ENCODE assay signal across 12 cellular contexts in the genomic region with DNA sequence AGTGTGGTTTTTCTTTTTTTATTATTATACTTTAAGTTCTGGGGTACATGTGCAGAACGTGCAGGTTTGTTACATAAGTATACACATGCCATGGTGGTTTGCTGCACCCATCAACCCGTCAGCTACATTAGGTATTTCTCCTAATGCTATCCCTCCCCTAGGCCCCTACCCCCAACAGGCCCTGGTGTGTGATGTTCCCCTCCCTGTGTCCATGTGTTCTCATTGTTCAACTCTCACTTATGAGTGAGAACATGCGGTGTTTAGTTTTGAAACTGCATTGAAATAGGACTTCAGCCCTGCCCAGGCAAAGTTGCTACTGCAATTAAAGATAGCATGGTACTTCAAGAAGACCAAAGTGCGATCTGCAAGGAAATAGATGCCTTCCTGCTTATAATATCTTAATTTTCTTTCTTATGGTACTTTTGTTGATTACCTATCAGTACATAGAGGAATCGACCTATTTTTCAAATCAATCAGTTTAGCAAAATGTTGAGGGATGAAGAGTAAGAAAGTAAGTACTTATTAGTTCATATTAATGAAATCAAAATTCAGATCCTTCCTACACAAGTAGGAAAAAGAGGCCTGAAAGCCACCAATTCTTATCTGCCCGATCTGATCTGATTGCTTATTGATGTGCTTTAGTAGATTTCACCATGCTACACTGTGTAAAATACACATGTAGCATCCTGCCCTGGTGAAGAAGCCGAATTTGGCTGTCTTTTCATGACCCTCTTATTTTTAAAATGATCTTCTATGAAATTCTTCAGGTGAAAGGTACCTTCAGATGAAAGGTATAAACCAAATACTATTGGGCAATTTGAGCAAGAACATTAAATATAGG. TPM values are rescaled to one million over a fixed set of nuclear protein-coding genes. Genes with fewer than 3 reads are reported as not detected.
A peak's percentile ranks its signal among the peaks of the same experiment; 100 is the strongest.
DNase-seq lines count a peak whose midpoint lies in the region; ATAC-seq, FAIRE-seq and TF ChIP-seq lines count a peak whose summit lies in the region.
"Had no signal": no experiment of that assay in that cellular context is flagged by ENCODE, and none has a peak within 500 bp of the region (broad histone marks: within the 10 kb centered on the region; RNA-seq: fewer than 3 reads in every experiment).

No MANE protein-coding gene starts in this region.

- no peak overlapping the region for H3K4ac ChIP-seq in mesenchymal stem cell (ENCODE audit: low read depth in 1 of 2, low read length in 2 of 2)

- no peak for FAIRE-seq in A549 (lab: Jason Lieb, UNC)
- FAIRE-seq in bronchial epithelial cell (lab: Jason Lieb, UNC): no peak

- no peak overlapping the region for H2BK12ac ChIP-seq in mesenchymal stem cell (ENCODE audit: low read length in 2 of 2)

- H3K14ac ChIP-seq in mesenchymal stem cell (ENCODE audit: low read length in 2 of 2): no peak overlapping the region

- H3K9me3 ChIP-seq in A549 (no peaks in the 10 kb centered on the region), HUES48 (ENCODE audit: control insufficient read depth, insufficient read depth, low read length) (no peaks in the 10 kb centered on the region), mesenchymal stem cell (ENCODE audit: control insufficient read depth, low read length) (no peaks in the 10 kb centered on the region), testis (no peaks in the 10 kb centered on the region)

- 65% methylated on average over 7 of the region's 7 CpGs for WGBS in A549 (ENCODE audit: missing lambda C conversion rate)
- 100% methylated on average over 3 of the region's 7 CpGs for WGBS in mesenchymal stem cell
- WGBS in testis, 2 donors: 57 to 60% methylated on average over 7 of the region's 7 CpGs

- ATAC-seq in A549: no peak
- ATAC-seq in GM18502 (IDR thresholded peaks at IDR 0.05; ENCODE audit: poor library complexity, unreplicated experiment): no peak
- ATAC-seq: activated naive CD4-positive, alpha-beta T cell treated with anti-CD3 and anti-CD28 coated beads, Interleukin-2, amount 50 U/mL, for 72 hours; left lobe of liver had no signal

- no peak overlapping the region for H3K18ac ChIP-seq in mesenchymal stem cell (ENCODE audit: low read depth in 1 of 2, low read length in 2 of 2)

- H3K9ac ChIP-seq in HUES48 (ENCODE audit: low read depth, low read length) (no peak overlapping the region), mesenchymal stem cell (ENCODE audit: low read length) (peak overlapping the region; percentile 84)

- POLR2A ChIA-PET in A549 (lab: Yijun Ruan, JAX): no interaction called here

- TF ChIP-seq POLR2A in A549 (IDR thresholded peaks at IDR 0.05; ENCODE audit: low read length): no peak
- no peak for TF ChIP-seq POLR2A in testis (IDR thresholded peaks at IDR 0.05)

- H3K4me3 ChIP-seq in A549 (peak overlapping the region; percentile 67), HUES48 (ENCODE audit: low read depth, low read length) (peak overlapping the region; percentile 97), bronchial epithelial cell (ENCODE audit: low read depth, low read length) (peak overlapping the region; percentile 95), mesenchymal stem cell (ENCODE audit: insufficient read depth in 1 of 2, low read depth in 1 of 2, low read length in 2 of 2) (peak overlapping the region in 1 of 2 experiments; percentile 94), testis (peak overlapping the region in 1 of 2 donors; percentile 96)

- DNase-seq in A549 (ENCODE audit: low read depth in 1 of 2, low spot score in 1 of 2) (no peak), bronchial epithelial cell (ENCODE audit: low read depth) (peak; percentile 10), mesenchymal stem cell (no peak), testis (no peak), NCI-H526 treated with DMSO at 0.1 percent for 48 hours (lab: John Stamatoyannopoulos, UW) (no peak), cerebellum (ENCODE audit: low spot score) (no peak)
- DNase-seq: NCI-H2107 had no signal

- H3K27ac ChIP-seq in A549: no peak overlapping the region
- no peak overlapping the region for H3K27ac ChIP-seq in HUES48 (ENCODE audit: low read depth, low read length)
- no peak overlapping the region for H3K27ac ChIP-seq in mesenchymal stem cell (ENCODE audit: low read length, poor library complexity, severe bottlenecking)
- H3K27ac ChIP-seq in testis: no peak overlapping the region

- CTCF ChIA-PET in A549 (lab: Yijun Ruan, JAX): no interaction called here

- no peak overlapping the region for H2BK120ac ChIP-seq in mesenchymal stem cell (ENCODE audit: low read depth, low read length)

- no peak overlapping the region for H2BK5ac ChIP-seq in mesenchymal stem cell (ENCODE audit: low read depth, low read length, poor library complexity, severe bottlenecking)

- H3K27me3 ChIP-seq in HUES48 (ENCODE audit: control insufficient read depth, insufficient read depth, low read length): no peaks in the 10 kb centered on the region
- no peaks in the 10 kb centered on the region for H3K27me3 ChIP-seq in bronchial epithelial cell (ENCODE audit: control insufficient read depth, insufficient read depth, low read length)
- H3K27me3 ChIP-seq in mesenchymal stem cell (ENCODE audit: control insufficient read depth in 1 of 2, insufficient read depth in 1 of 2, low read length in 2 of 2): no peaks in the 10 kb centered on the region
- H3K27me3 ChIP-seq in testis: no peaks in the 10 kb centered on the region

- peak overlapping the region; percentile 85 for H3K4me2 ChIP-seq in A549
- peak overlapping the region; percentile 28 for H3K4me2 ChIP-seq in mesenchymal stem cell (ENCODE audit: low read length, poor library complexity, severe bottlenecking)

- H2AK5ac ChIP-seq in mesenchymal stem cell (ENCODE audit: low read length, severe bottlenecking): no peak overlapping the region

- H3K4me1 ChIP-seq in A549 (peaks cover 18% of the 10 kb centered on the region), HUES48 (ENCODE audit: control insufficient read depth, insufficient read depth, low read length) (peaks cover 6% of the 10 kb centered on the region), mesenchymal stem cell (ENCODE audit: control insufficient read depth, insufficient read depth, low read depth, low read length) (peaks cover 2% of the 10 kb centered on the region), testis (peaks cover 11% of the 10 kb centered on the region)

- no peak for TF ChIP-seq RAD21 in A549 (conservative IDR thresholded peaks at IDR 0.05 in 1 of 2, IDR thresholded peaks at IDR 0.05 in 1 of 2)

- H3K79me1 ChIP-seq in mesenchymal stem cell (replicated peaks; ENCODE audit: low read length, poor library complexity, severe bottlenecking): peaks cover 10% of the 10 kb centered on the region

- no peak overlapping the region for H3K23ac ChIP-seq in mesenchymal stem cell (ENCODE audit: low read length in 2 of 2)

- TF ChIP-seq CTCF in A549 (IDR thresholded peaks at IDR 0.05) (no peak), bronchial epithelial cell (IDR thresholded peaks at IDR 0.05; ENCODE audit: insufficient read depth, low read length, severe bottlenecking) (no peak), testis (IDR thresholded peaks at IDR 0.05) (no peak)

- H3K36me3 ChIP-seq in HUES48 (ENCODE audit: control insufficient read depth, insufficient read depth, low read length): peaks cover 4% of the 10 kb centered on the region; the same call in 1 of the 2 replicates
- H3K36me3 ChIP-seq in bronchial epithelial cell (ENCODE audit: control insufficient read depth, insufficient read depth, low read length): no peaks in the 10 kb centered on the region
- no peaks in the 10 kb centered on the region for H3K36me3 ChIP-seq in mesenchymal stem cell (ENCODE audit: control insufficient read depth in 1 of 2, insufficient read depth in 2 of 2, low read depth in 1 of 2, low read length in 2 of 2)
- no peaks in the 10 kb centered on the region for H3K36me3 ChIP-seq in testis (ENCODE audit: low read depth, missing control alignments)

- no peak overlapping the region for H4K91ac ChIP-seq in mesenchymal stem cell (ENCODE audit: low read length)

- TF ChIP-seq EP300 in A549 (IDR thresholded peaks at IDR 0.05): no peak

- H4K8ac ChIP-seq in mesenchymal stem cell (ENCODE audit: low read length): no peak overlapping the region

- intact Hi-C loops in testis (cut with DNase I; ENCODE audit: low total_unique reads): no loop called here

- no peak overlapping the region for H2BK15ac ChIP-seq in mesenchymal stem cell (ENCODE audit: low read depth, poor library complexity, severe bottlenecking)

- no peak overlapping the region for H2AFZ ChIP-seq in mesenchymal stem cell (ENCODE audit: low read depth, low read length)

TF ChIP-seq in A549, 52 proteins besides CTCF, POLR2A, EP300 and RAD21 (continues in another document):
- TF ChIP-seq CHD4 (IDR thresholded peaks at IDR 0.05; ENCODE audit: borderline replicate concordance) (no peak), EHF (CRISPR knock-in tag; IDR thresholded peaks at IDR 0.05) (no peak), MAFK (IDR thresholded peaks at IDR 0.05; ENCODE audit: partially characterized antibody) (no peak), RNF2 (IDR thresholded peaks at IDR 0.05; ENCODE audit: borderline replicate concordance, low read depth) (no peak)

RNA-seq across cellular contexts. Expression of gene LTA4H, which starts 1.6 kb away (rescaled TPM):
- polyA plus RNA-seq in A549 (2011; rRNA removed): 162 and 174 TPM in 2 replicates
- 68.1 and 68.2 TPM in 2 replicates for polyA plus RNA-seq in A549 (2012; cell fraction: cytosol; rRNA removed)
- 54.1 and 73.1 TPM in 2 replicates for polyA plus RNA-seq in A549 (2012; cell fraction: nucleus; rRNA removed)
- 122 to 126 TPM (median 124 TPM) in 3 replicates for polyA plus RNA-seq in A549 (2017; fragmentation: RNase III; extraction: RNeasy Plus Mini Kit Qiagen cat#74134 plus additional on column Dnase treatment)
- 51.7 and 55.4 TPM in 2 replicates for polyA minus RNA-seq in A549 (2011; rRNA and poly(A)+ RNA removed)
- 66.2 and 83.5 TPM in 2 replicates for total RNA-seq in bronchial epithelial cell
- polyA plus RNA-seq in mesenchymal stem cell (2013, experiment 1 of 2): 80.6 TPM
- polyA plus RNA-seq in mesenchymal stem cell (2013, experiment 2 of 2): 84.4 TPM
- total RNA-seq in testis: 10 to 100 TPM; 41.5 to 44.4 TPM
- 62.5 TPM for polyA plus RNA-seq in testis (ENCODE audit: insufficient read depth, low read depth, low replicate concordance)
- 48.9 TPM for total RNA-seq in cerebellum

RNA-seq across cellular contexts. Expression of gene HAL, which starts 37.6 kb away (rescaled TPM):
- polyA plus RNA-seq in A549 (2011; rRNA removed): 0.43 and 0.50 TPM in 2 replicates
- 0.07 and 0.13 TPM in 2 replicates for polyA plus RNA-seq in A549 (2012; cell fraction: cytosol; rRNA removed)
- polyA plus RNA-seq in A549 (2012; cell fraction: nucleus; rRNA removed): 0.44 and 0.52 TPM in 2 replicates
- polyA plus RNA-seq in A549 (2017; fragmentation: RNase III; extraction: RNeasy Plus Mini Kit Qiagen cat#74134 plus additional on column Dnase treatment): 0.22 to 0.40 TPM (median 0.33 TPM) in 3 replicates
- 1.2 and 2.9 TPM in 2 replicates for polyA minus RNA-seq in A549 (2011; rRNA and poly(A)+ RNA removed)
- total RNA-seq in bronchial epithelial cell: 0.26 and 0.79 TPM in 2 replicates
- polyA plus RNA-seq in mesenchymal stem cell (2013, experiment 1 of 2): 0.01 TPM
- polyA plus RNA-seq in mesenchymal stem cell (2013, experiment 2 of 2): 0.05 TPM
- under 1 TPM; 0.39 to 0.74 TPM for total RNA-seq in testis
- polyA plus RNA-seq in testis (ENCODE audit: insufficient read depth, low read depth, low replicate concordance): 0.37 TPM
- 0.73 TPM for total RNA-seq in cerebellum
- polyA plus RNA-seq: CD4-positive, alpha-beta memory T cell had no signal
